Comparison of ENCODE assay signal across 1 cellular context in the genomic region with DNA sequence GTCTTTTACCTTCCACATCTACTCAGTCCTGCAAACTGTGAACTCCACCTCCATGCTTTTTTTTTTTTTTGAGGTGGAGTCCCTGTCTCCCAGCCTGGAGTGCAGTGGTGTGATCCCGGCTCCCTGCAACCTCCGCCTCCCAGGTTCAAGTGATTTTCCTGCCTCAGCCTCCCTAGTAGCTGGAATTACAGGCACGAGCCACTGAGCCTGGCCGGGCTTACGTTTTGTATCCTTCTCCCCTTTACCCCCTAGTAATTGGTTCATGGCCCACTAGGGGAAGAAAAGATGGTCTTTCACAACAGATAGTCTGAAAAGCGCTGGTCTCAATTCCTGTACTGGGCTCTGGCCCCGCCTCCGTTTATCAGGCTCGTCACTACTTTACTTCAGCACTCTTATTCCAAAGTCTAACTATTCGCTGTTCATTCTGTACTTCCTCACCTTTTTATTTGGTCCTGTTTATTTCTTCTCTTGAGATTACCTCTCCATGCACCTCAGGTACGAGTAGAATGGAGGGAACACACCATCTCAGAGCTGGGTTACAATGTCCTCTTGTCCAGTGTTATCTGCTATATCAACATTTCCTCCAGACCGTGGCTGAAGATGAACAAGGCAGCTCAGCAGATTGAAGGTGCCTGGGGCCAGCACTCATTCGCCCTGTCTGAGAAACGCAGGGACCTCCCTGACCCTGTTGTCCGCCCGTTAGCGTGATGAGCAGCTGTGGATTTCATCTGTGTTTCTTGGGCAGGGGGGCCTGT.
TF ChIP-seq lines count a peak whose summit lies in the region.

No MANE protein-coding gene starts in this region.

TF ChIP-seq in A549, 52 proteins besides CTCF, POLR2A, EP300 and RAD21 (continued from another document):
- TF ChIP-seq, protein P1, sequence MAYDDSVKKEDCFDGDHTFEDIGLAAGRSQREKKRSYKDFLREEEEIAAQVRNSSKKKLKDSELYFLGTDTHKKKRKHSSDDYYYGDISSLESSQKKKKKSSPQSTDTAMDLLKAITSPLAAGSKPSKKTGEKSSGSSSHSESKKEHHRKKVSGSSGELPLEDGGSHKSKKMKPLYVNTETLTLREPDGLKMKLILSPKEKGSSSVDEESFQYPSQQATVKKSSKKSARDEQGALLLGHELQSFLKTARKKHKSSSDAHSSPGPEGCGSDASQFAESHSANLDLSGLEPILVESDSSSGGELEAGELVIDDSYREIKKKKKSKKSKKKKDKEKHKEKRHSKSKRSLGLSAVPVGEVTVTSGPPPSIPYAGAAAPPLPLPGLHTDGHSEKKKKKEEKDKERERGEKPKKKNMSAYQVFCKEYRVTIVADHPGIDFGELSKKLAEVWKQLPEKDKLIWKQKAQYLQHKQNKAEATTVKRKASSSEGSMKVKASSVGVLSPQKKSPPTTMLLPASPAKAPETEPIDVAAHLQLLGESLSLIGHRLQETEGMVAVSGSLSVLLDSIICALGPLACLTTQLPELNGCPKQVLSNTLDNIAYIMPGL (CRISPR knock-in tag; IDR thresholded peaks at IDR 0.05; ENCODE audit: borderline replicate concordance) = no peak
- TF ChIP-seq KDM5A (IDR thresholded peaks at IDR 0.05) = no peak
- TF ChIP-seq RARB (CRISPR knock-in tag; IDR thresholded peaks at IDR 0.05) = no peak
- TF ChIP-seq JUN (IDR thresholded peaks at IDR 0.05) = no peak
- no peak for TF ChIP-seq NFE2L2 (conservative IDR thresholded peaks at IDR 0.05; ENCODE audit: low read length)
